In genomic region chr7:106776618-106777347, GRCh38 we compare ENCODE assay signal across 27 cellular contexts.
"Had no signal": no experiment of that assay in that cellular context is flagged by ENCODE, and none has a peak within 500 bp of the region (broad histone marks: within the 10 kb centered on the region; RNA-seq: fewer than 3 reads in every experiment).

No MANE protein-coding gene starts in this region.

- H3K27ac ChIP-seq: cardiac muscle cell, colonic mucosa, heart left ventricle, suprapubic skin, tibial artery, upper lobe of right lung had no signal

- DNase-seq: activated CD4-positive, alpha-beta T cell treated with anti-CD3 and anti-CD28 coated beads for 4 hours; activated CD4-positive, alpha-beta T cell treated with anti-CD3 and anti-CD28 coated beads, Interleukin-2, amount 50 U/mL, for 4 hours; activated CD4-positive, CD25-positive, alpha-beta regulatory T cell; activated gamma-delta T cell treated with Interleukin-2 at 50 U/mL for 16 hours; activated T-cell treated with anti-CD3 and anti-CD28 coated beads for 4 hours; adrenal gland; aorta; cerebellar nuclear complex; colonic mucosa; effector memory CD8-positive, alpha-beta T cell; heart left ventricle; hypothalamus; immature natural killer cell; kidney; naive thymus-derived CD8-positive, alpha-beta T cell; right cardiac atrium; stimulated activated CD4-positive, alpha-beta T cell treated with anti-CD3 and anti-CD28 coated beads, Interleukin-15, amount 100 ng/mL, for 24 hours; stimulated activated CD4-positive, alpha-beta T cell treated with anti-CD3 and anti-CD28 coated beads, Interleukin-2, amount 100 ng/mL, for 24 hours; stimulated activated naive CD4-positive, alpha-beta T cell; tibial artery had no signal

- H3K9me3 Mint-ChIP-seq: brain; effector memory CD8-positive, alpha-beta T cell; immature natural killer cell; memory B cell had no signal

- H3K4me1 Mint-ChIP-seq: brain, immature natural killer cell had no signal

- H3K9me3 ChIP-seq: adrenal gland, colonic mucosa, heart left ventricle, suprapubic skin, tibial artery, upper lobe of right lung had no signal

- H3K4me3 Mint-ChIP-seq: activated T-helper 1 cell treated with anti-CD3 and anti-CD28 coated beads, Interleukin-12 subunit alpha, Interleukin-12 subunit beta, Interleukin-2, Interleukin-4 antibody, amounts not matched to agents 30 ng/mL and 10 ng/mL and 1 ng/mL, durations not matched to agents 14 hours and 24 hours and 36 hours; brain; effector memory CD8-positive, alpha-beta T cell; immature natural killer cell; memory B cell; naive thymus-derived CD8-positive, alpha-beta T cell had no signal

- H3K4me1 ChIP-seq: colonic mucosa, suprapubic skin, tibial artery, upper lobe of right lung had no signal

- FAIRE-seq: kidney had no signal

- H3K4me3 ChIP-seq: adrenal gland, cardiac muscle cell, colonic mucosa, heart left ventricle, suprapubic skin, tibial artery, upper lobe of right lung had no signal

- ATAC-seq: activated naive CD4-positive, alpha-beta T cell treated with anti-CD3 and anti-CD28 coated beads, Interleukin-2, amount 50 U/mL, for 72 hours; effector memory CD8-positive, alpha-beta T cell; heart left ventricle; naive thymus-derived CD8-positive, alpha-beta T cell; right cardiac atrium had no signal

- H3K36me3 Mint-ChIP-seq: brain, memory B cell had no signal

- H3K27me3 ChIP-seq: adrenal gland, cardiac muscle cell, colonic mucosa, heart left ventricle, suprapubic skin, tibial artery, upper lobe of right lung had no signal

- H3K36me3 ChIP-seq: adrenal gland, cardiac muscle cell, colonic mucosa, heart left ventricle, suprapubic skin, tibial artery, upper lobe of right lung had no signal

- H3K27ac Mint-ChIP-seq: activated T-helper 1 cell treated with anti-CD3 and anti-CD28 coated beads, Interleukin-12 subunit alpha, Interleukin-12 subunit beta, Interleukin-2, Interleukin-4 antibody, amounts not matched to agents 30 ng/mL and 10 ng/mL and 1 ng/mL, durations not matched to agents 14 hours and 24 hours and 36 hours; brain; effector memory CD8-positive, alpha-beta T cell; immature natural killer cell; memory B cell had no signal
